8 cellular contexts compared by ENCODE assay signal in genomic region chr9:99140685-99141314, GRCh38. TPM values are rescaled to one million over a fixed set of nuclear protein-coding genes. Genes with fewer than 3 reads are reported as not detected.
DNase-seq lines count a peak whose midpoint lies in the region; ATAC-seq, FAIRE-seq and TF ChIP-seq lines count a peak whose summit lies in the region.

No MANE protein-coding gene starts in this region.

- dilution Hi-C loops in keratinocyte (cut with MboI; ENCODE audit: extremely low pct_ligation_motif_present, low sequenced_read_pairs), result no loop called here

- DNase-seq in AG09319 (ENCODE audit: extremely low read depth, low read depth) (peak; percentile 22), HL-60 (ENCODE audit: low read depth in 1 of 2, low spot score in 1 of 2) (peak in 1 of 2 experiments; percentile 59), bronchial epithelial cell (ENCODE audit: low read depth) (peak; percentile 39), keratinocyte (ENCODE audit: low read depth, low spot score) (no peak)
- DNase-seq in T-helper 2 cell treated with Interferon-gamma antibody and Interleukin-4, amounts not matched to agents 5 μg/mL and 100 μg/mL, for 36 hours (ENCODE audit: low spot score), result no peak
- DNase-seq in stimulated activated CD4-positive, alpha-beta T cell treated with anti-CD3 and anti-CD28 coated beads, Interleukin-4, amount 100 ng/mL, for 1 hour, result peak; percentile 36

- no peak overlapping the region for H2AFZ ChIP-seq in keratinocyte (ENCODE audit: control insufficient read depth, low read length)

- H3K4me3 ChIP-seq in HL-60 (replicated peaks; ENCODE audit: insufficient read depth, low read length) (no peak overlapping the region), bronchial epithelial cell (ENCODE audit: low read depth, low read length) (no peak overlapping the region), keratinocyte (ENCODE audit: control insufficient read depth in 2 of 3, extremely low read depth in 1 of 3, insufficient read depth in 2 of 3, low read depth in 1 of 3, low read length in 3 of 3) (no peak overlapping the region)

- H4K20me1 ChIP-seq in keratinocyte (ENCODE audit: control insufficient read depth, extremely low read depth, insufficient read depth, low read length), result no peaks in the 10 kb centered on the region

- no peaks in the 10 kb centered on the region for H3K27me3 ChIP-seq in HL-60 (ENCODE audit: insufficient read depth, poor library complexity, severe bottlenecking)
- no peaks in the 10 kb centered on the region for H3K27me3 ChIP-seq in bronchial epithelial cell (ENCODE audit: control insufficient read depth, insufficient read depth, low read length)
- H3K27me3 ChIP-seq in keratinocyte (ENCODE audit: control insufficient read depth, extremely low read depth, insufficient read depth, low read length), result no peaks in the 10 kb centered on the region

- peaks cover 4% of the 10 kb centered on the region for H3K4me1 ChIP-seq in keratinocyte (ENCODE audit: control insufficient read depth, extremely low read depth, insufficient read depth, low read length)

- peaks cover 26% of the 10 kb centered on the region for H3K4me1 Mint-ChIP-seq in T-helper 2 cell treated with Interferon-gamma antibody and Interleukin-4, amounts not matched to agents 5 μg/mL and 100 μg/mL, for 36 hours (ENCODE audit: low read depth)

- peaks cover 55% of the 10 kb centered on the region for H3K36me3 Mint-ChIP-seq in T-helper 2 cell treated with Interferon-gamma antibody and Interleukin-4, amounts not matched to agents 5 μg/mL and 100 μg/mL, for 36 hours (ENCODE audit: low read depth)

- TF ChIP-seq CTCF in AG09319 (IDR thresholded peaks at IDR 0.05; ENCODE audit: low read depth, low read length) (peak; percentile 94), HL-60 (IDR thresholded peaks at IDR 0.05; ENCODE audit: insufficient read depth, low read length) (peak; percentile 93), bronchial epithelial cell (IDR thresholded peaks at IDR 0.05; ENCODE audit: insufficient read depth, low read length, severe bottlenecking) (peak; percentile 92), keratinocyte (optimal IDR thresholded peaks at IDR 0.05 in 1 of 3, IDR thresholded peaks at IDR 0.05 in 1 of 3, conservative IDR thresholded peaks at IDR 0.05 in 1 of 3; ENCODE audit: extremely low read depth in 1 of 3, insufficient read depth in 2 of 3, low read length in 3 of 3) (peak; percentile 83 to 91 (median 90))

- no peaks in the 10 kb centered on the region for H3K9me1 ChIP-seq in keratinocyte (ENCODE audit: control insufficient read depth, extremely low read depth, insufficient read depth, low read length)

- no peak overlapping the region for H3K4me3 Mint-ChIP-seq in T-helper 2 cell treated with Interferon-gamma antibody and Interleukin-4, amounts not matched to agents 5 μg/mL and 100 μg/mL, for 36 hours

- H3K27ac ChIP-seq in HL-60 (replicated peaks), result no peak overlapping the region
- H3K27ac ChIP-seq in keratinocyte (ENCODE audit: control insufficient read depth, insufficient read depth, low read length), result no peak overlapping the region

- peaks cover 7% of the 10 kb centered on the region for H3K36me3 ChIP-seq in bronchial epithelial cell (ENCODE audit: control insufficient read depth, insufficient read depth, low read length)
- H3K36me3 ChIP-seq in keratinocyte (ENCODE audit: control insufficient read depth in 2 of 2, extremely low read depth in 1 of 2, insufficient read depth in 2 of 2, low read length in 2 of 2), result peaks cover 19 to 36% of the 10 kb centered on the region in 2 experiments

- ATAC-seq in GM18498 (IDR thresholded peaks at IDR 0.05; ENCODE audit: unreplicated experiment) (peak; percentile 71), GM19023 (IDR thresholded peaks at IDR 0.05; ENCODE audit: unreplicated experiment) (no peak)

- H3K9me3 ChIP-seq in keratinocyte (ENCODE audit: control insufficient read depth, low read depth, low read length), result no peaks in the 10 kb centered on the region

- H3K79me2 ChIP-seq in keratinocyte (ENCODE audit: control insufficient read depth, insufficient read depth, low read length), result no peaks in the 10 kb centered on the region

- no peaks in the 10 kb centered on the region for H3K27me3 Mint-ChIP-seq in T-helper 2 cell treated with Interferon-gamma antibody and Interleukin-4, amounts not matched to agents 5 μg/mL and 100 μg/mL, for 36 hours (ENCODE audit: low read depth)

- no peaks in the 10 kb centered on the region for H3K9me3 Mint-ChIP-seq in T-helper 2 cell treated with Interferon-gamma antibody and Interleukin-4, amounts not matched to agents 5 μg/mL and 100 μg/mL, for 36 hours

- H3K9ac ChIP-seq in keratinocyte (ENCODE audit: control insufficient read depth, extremely low read depth, insufficient read depth, low read length), result no peak overlapping the region

- FAIRE-seq in bronchial epithelial cell (lab: Jason Lieb, UNC) (no peak), keratinocyte (lab: Jason Lieb, UNC) (no peak)

- H3K27ac Mint-ChIP-seq in T-helper 2 cell treated with Interferon-gamma antibody and Interleukin-4, amounts not matched to agents 5 μg/mL and 100 μg/mL, for 36 hours, result peak overlapping the region; percentile 4

- H3K4me2 ChIP-seq in keratinocyte (ENCODE audit: control insufficient read depth, extremely low read depth, insufficient read depth, low read depth, low read length), result no peak overlapping the region

RNA-seq across cellular contexts. Expression of gene TGFBR1, which starts 35.9 kb away (rescaled TPM):
- 58.9 and 110 TPM in 2 replicates for total RNA-seq in bronchial epithelial cell
- polyA plus RNA-seq in keratinocyte, result 41.6 to 55.0 TPM (median 49.7 TPM) in 3 replicates
- 21.0 TPM for polyA plus RNA-seq in keratinocyte (2011; ENCODE audit: low read depth)
- 20.7 and 45.7 TPM in 2 replicates for polyA plus RNA-seq in keratinocyte (2011; cell fraction: cytosol; rRNA removed)
- 57.9 and 67.1 TPM in 2 replicates for polyA plus RNA-seq in keratinocyte (2011; cell fraction: nucleus; rRNA removed)
- polyA plus RNA-seq in keratinocyte (2012; ENCODE audit: low replicate concordance), result 18.8 and 28.4 TPM in 2 replicates
- 135 to 193 TPM (median 184 TPM) in 3 replicates for polyA minus RNA-seq in keratinocyte
- 57.6 TPM for polyA minus RNA-seq in keratinocyte (2011; cell fraction: cytosol; rRNA and poly(A)+ RNA removed)
- 74.4 and 239 TPM in 2 replicates for polyA minus RNA-seq in keratinocyte (2011; cell fraction: nucleus; rRNA and poly(A)+ RNA removed)

Comparison
In these comparisons a context has a peak if more than half of its experiments do, and no peak if none do; other contexts are left out.
1. DNase-seq: peak in AG09319 (single experiment), bronchial epithelial cell (single experiment) and stimulated activated CD4-positive, alpha-beta T cell treated with anti-CD3 and anti-CD28 coated beads, Interleukin-4, amount 100 ng/mL, for 1 hour (single experiment); none in T-helper 2 cell treated with Interferon-gamma antibody and Interleukin-4, amounts not matched to agents 5 μg/mL and 100 μg/mL, for 36 hours (single experiment) and keratinocyte (single experiment).
2. Peak in every context shown above with its lines, with median percentiles within 50 percentile points of each other: CTCF ChIP-seq.